Comparison of ENCODE assay signal across 8 cellular contexts in the genomic region with DNA sequence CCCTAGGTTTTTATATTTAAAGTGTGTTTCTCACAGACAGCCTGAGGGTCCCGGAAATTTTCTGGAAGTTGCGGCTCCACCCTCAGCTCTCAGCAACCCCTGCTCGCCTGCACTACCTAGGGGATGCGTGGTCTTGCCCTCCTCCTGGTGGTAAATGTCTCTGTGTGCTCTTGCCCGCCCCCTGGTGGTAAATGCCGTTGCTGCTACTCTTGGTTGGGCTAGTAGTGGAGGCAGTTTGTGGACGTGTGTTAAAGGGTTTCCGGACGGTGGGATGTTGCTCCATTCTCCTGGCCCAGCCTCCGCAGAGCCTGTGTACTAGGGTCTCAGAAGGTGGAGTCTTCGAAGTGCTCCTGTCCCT. TPM values are rescaled to one million over a fixed set of nuclear protein-coding genes. Genes with fewer than 3 reads are reported as not detected.
DNase-seq lines count a peak whose midpoint lies in the region; ATAC-seq and TF ChIP-seq lines count a peak whose summit lies in the region.

No MANE protein-coding gene starts in this region.

- peak; percentile 97 for TF ChIP-seq CTCF in C4-2B (conservative IDR thresholded peaks at IDR 0.05)
- TF ChIP-seq CTCF in GM20000 (IDR thresholded peaks at IDR 0.05; ENCODE audit: extremely low read depth, missing control alignments): peak; percentile 88
- TF ChIP-seq CTCF in MM.1S (IDR thresholded peaks at IDR 0.05; ENCODE audit: low read length): peak; percentile 97
- TF ChIP-seq CTCF in cardiac muscle cell (IDR thresholded peaks at IDR 0.05; ENCODE audit: low read depth, low read length): peak; percentile 97
- TF ChIP-seq CTCF in progenitor cell of endocrine pancreas (IDR thresholded peaks at IDR 0.05; ENCODE audit: unreplicated experiment): peak; percentile 81
- TF ChIP-seq CTCF in uterus (IDR thresholded peaks at IDR 0.05): peak; percentile 91 to 96 (median 94)

- peak; percentile 86 for DNase-seq in GM20000 (ENCODE audit: low spot score)
- DNase-seq in MM.1S: peak; percentile 81
- DNase-seq in SKM-1 treated with dmso at 0.1 percent for 144 hours (lab: John Stamatoyannopoulos, UW; ENCODE audit: unreplicated experiment): peak; percentile 79
- DNase-seq in activated naive CD4-positive, alpha-beta T cell treated with anti-CD3 and anti-CD28 coated beads, Interleukin-2, amount 50 U/mL, for 72 hours (ENCODE audit: low spot score in 2 of 2): peak; percentile 82 to 95
- DNase-seq in cardiac muscle cell (ENCODE audit: low read depth in 1 of 2, low spot score in 1 of 2): peak; percentile 85 to 86
- DNase-seq in progenitor cell of endocrine pancreas (ENCODE audit: low spot score, unreplicated experiment): peak; percentile 67
- DNase-seq in uterus: peak; percentile 81

- peaks cover 19% of the 10 kb centered on the region for H3F3A ChIP-seq in MM.1S (ENCODE audit: insufficient read depth, low read length)

- no peak overlapping the region for H3K4me3 Mint-ChIP-seq in progenitor cell of endocrine pancreas (ENCODE audit: low read depth)

- peak overlapping the region; percentile 26; the same call in 1 of the 2 replicates for H3K9ac ChIP-seq in MM.1S (ENCODE audit: low read length)

- intact Hi-C loops in uterus (cut with DNase I; ENCODE audit: low total_unique reads): no loop called here

- H3K4me2 ChIP-seq in MM.1S (ENCODE audit: low read depth, low read length): peak overlapping the region; percentile 67

- H3K36me3 Mint-ChIP-seq in activated naive CD4-positive, alpha-beta T cell treated with anti-CD3 and anti-CD28 coated beads, Interleukin-2, amount 50 U/mL, for 72 hours: no peaks in the 10 kb centered on the region
- H3K36me3 Mint-ChIP-seq in progenitor cell of endocrine pancreas (ENCODE audit: insufficient read depth): no peaks in the 10 kb centered on the region

- no peaks in the 10 kb centered on the region for H3K9me3 Mint-ChIP-seq in activated naive CD4-positive, alpha-beta T cell treated with anti-CD3 and anti-CD28 coated beads, Interleukin-2, amount 50 U/mL, for 72 hours
- no peaks in the 10 kb centered on the region for H3K9me3 Mint-ChIP-seq in progenitor cell of endocrine pancreas (ENCODE audit: low read depth)

- H3K36me3 ChIP-seq in MM.1S (replicated peaks; ENCODE audit: insufficient read depth, low read length) (no peaks in the 10 kb centered on the region), cardiac muscle cell (no peaks in the 10 kb centered on the region), uterus (no peaks in the 10 kb centered on the region)

- H3K9me3 ChIP-seq in MM.1S (replicated peaks; ENCODE audit: insufficient read depth, low read length) (no peaks in the 10 kb centered on the region), cardiac muscle cell (ENCODE audit: low read depth) (no peaks in the 10 kb centered on the region), uterus (no peaks in the 10 kb centered on the region)

- ATAC-seq in activated naive CD4-positive, alpha-beta T cell treated with anti-CD3 and anti-CD28 coated beads, Interleukin-2, amount 50 U/mL, for 72 hours: peak; percentile 77 to 81

- H3K4me1 Mint-ChIP-seq in progenitor cell of endocrine pancreas (ENCODE audit: low read depth): peaks cover 3% of the 10 kb centered on the region

- peaks cover 17% of the 10 kb centered on the region for H3K4me1 ChIP-seq in MM.1S (ENCODE audit: low read length)
- H3K4me1 ChIP-seq in cardiac muscle cell (ENCODE audit: low read depth): peaks cover 9% of the 10 kb centered on the region
- H3K4me1 ChIP-seq in uterus: no peaks in the 10 kb centered on the region

- H3K27me3 ChIP-seq in MM.1S (replicated peaks; ENCODE audit: insufficient read depth, low read length) (no peaks in the 10 kb centered on the region), cardiac muscle cell (no peaks in the 10 kb centered on the region), uterus (no peaks in the 10 kb centered on the region)

- no peaks in the 10 kb centered on the region for H3K9me2 ChIP-seq in MM.1S (replicated peaks; ENCODE audit: insufficient read depth, low read length)

- peak overlapping the region; percentile 60 for H2AFZ ChIP-seq in MM.1S (ENCODE audit: low read length)

- H3K27ac ChIP-seq in C4-2B (no peak overlapping the region), MM.1S (ENCODE audit: low read length) (peak overlapping the region; percentile 29; the same call in 1 of the 2 replicates), cardiac muscle cell (peak overlapping the region; percentile 40), uterus (no peak overlapping the region)

- peaks cover 7% of the 10 kb centered on the region for H3K27me3 Mint-ChIP-seq in progenitor cell of endocrine pancreas

- H3K79me2 ChIP-seq in MM.1S (ENCODE audit: low read length): no peaks in the 10 kb centered on the region

- H3K27ac Mint-ChIP-seq in activated naive CD4-positive, alpha-beta T cell treated with anti-CD3 and anti-CD28 coated beads, Interleukin-2, amount 50 U/mL, for 72 hours: peak overlapping the region; percentile 87 to 91
- H3K27ac Mint-ChIP-seq in progenitor cell of endocrine pancreas: no peak overlapping the region

- peak overlapping the region; percentile 28 for H3K4me3 ChIP-seq in MM.1S (ENCODE audit: low read length)
- H3K4me3 ChIP-seq in cardiac muscle cell: no peak overlapping the region
- no peak overlapping the region for H3K4me3 ChIP-seq in uterus

- no peak for TF ChIP-seq POLR2A in uterus (IDR thresholded peaks at IDR 0.05)

- H4K20me1 ChIP-seq in MM.1S (ENCODE audit: insufficient read depth, low read length): no peaks in the 10 kb centered on the region

RNA-seq across cellular contexts. Expression of a gene that starts 27.4 kb away (rescaled TPM):
- 1 to 10 TPM; 5.9 to 7.2 TPM for total RNA-seq in activated naive CD4-positive, alpha-beta T cell treated with anti-CD3 and anti-CD28 coated beads, Interleukin-2, amount 50 U/mL, for 72 hours
- total RNA-seq in cardiac muscle cell (8.2 and 8.8 TPM in 2 replicates), progenitor cell of endocrine pancreas (8.0 and 8.7 TPM in 2 replicates), uterus (10 to 100 TPM in 2 of 4 donors, 1 to 10 TPM in 2; 4.4 to 16.6 (median 8.3) TPM)
- polyA plus RNA-seq in cardiac muscle cell: 9.7 and 15.6 TPM in 2 replicates

RNA-seq across cellular contexts. Expression of a gene that starts 29.8 kb away (rescaled TPM):
- total RNA-seq in activated naive CD4-positive, alpha-beta T cell treated with anti-CD3 and anti-CD28 coated beads, Interleukin-2, amount 50 U/mL, for 72 hours: 10 to 100 TPM; 76.3 to 91.7 TPM
- 28.1 and 40.4 TPM in 2 replicates for total RNA-seq in cardiac muscle cell
- 21.9 and 27.1 TPM in 2 replicates for polyA plus RNA-seq in cardiac muscle cell
- total RNA-seq in progenitor cell of endocrine pancreas: 27.8 and 29.9 TPM in 2 replicates
- 100 to 1,000 TPM in 2 of 4 donors, 10 to 100 TPM in 2; 39.0 to 118 (median 78.3) TPM for total RNA-seq in uterus

RNA-seq across cellular contexts. Expression of a gene that starts 38.5 kb away (rescaled TPM):
- total RNA-seq in activated naive CD4-positive, alpha-beta T cell treated with anti-CD3 and anti-CD28 coated beads, Interleukin-2, amount 50 U/mL, for 72 hours: under 1 TPM; 0.27 to 0.78 TPM
- total RNA-seq in cardiac muscle cell (54.5 and 79.4 TPM in 2 replicates), progenitor cell of endocrine pancreas (17.1 and 17.4 TPM in 2 replicates), uterus (10 to 100 TPM; 19.4 to 68.4 (median 33.1) TPM)
- 82.3 and 92.4 TPM in 2 replicates for polyA plus RNA-seq in cardiac muscle cell

Comparison
In these comparisons a context has a peak if more than half of its experiments do, and no peak if none do; other contexts are left out.
1. H3K27ac ChIP-seq: peak in MM.1S (single experiment) and cardiac muscle cell (single experiment); none in C4-2B (single experiment) and uterus (0 of 2).
2. RNA of a gene that starts 38.5 kb away (total RNA-seq): 54.5 to 79.4 TPM in cardiac muscle cell, 19.4 to 68.4 TPM in uterus and 17.1 to 17.4 TPM in progenitor cell of endocrine pancreas; 0.27 to 0.78 TPM in activated naive CD4-positive, alpha-beta T cell treated with anti-CD3 and anti-CD28 coated beads, Interleukin-2, amount 50 U/mL, for 72 hours; every median in the first group is over 10 times any median in the second.
3. Peak in every context shown above with its lines, with median percentiles within 50 percentile points of each other: CTCF ChIP-seq and DNase-seq.